ENCODE assay signal across 8 cellular contexts in genomic region chr13:70310720-70311119, GRCh38.
A peak's percentile ranks its signal among the peaks of the same experiment; 100 is the strongest.
DNase-seq lines count a peak whose midpoint lies in the region; ATAC-seq and TF ChIP-seq lines count a peak whose summit lies in the region.

No MANE protein-coding gene starts in this region.

- no peaks in the 10 kb centered on the region for H3K4me1 ChIP-seq in Panc1 (ENCODE audit: control insufficient read depth, insufficient read depth, low read length)

- POLR2A ChIA-PET in Panc1 (lab: Charles Lee) = no interaction called here

- no peaks in the 10 kb centered on the region for H3K36me3 ChIP-seq in Panc1 (ENCODE audit: control insufficient read depth, insufficient read depth, low read length)

- in situ Hi-C loops in Panc1 (cut with HindIII; ENCODE audit: low pct_unique_long_range_greater_than_20kb, low sequenced_read_pairs) = no loop called here

- CTCF ChIA-PET in Panc1 (lab: Charles Lee) = no interaction called here

- ATAC-seq in Panc1 (peak; percentile 90), omental fat pad (ENCODE audit: low FRiP score) (no peak)

- no peaks in the 10 kb centered on the region for H3K27me3 ChIP-seq in Panc1 (ENCODE audit: control insufficient read depth, insufficient read depth, low read length)

- intact Hi-C loops in Panc1 (cut with micrococcal nuclease; ENCODE audit: unreplicated experiment) = loop anchor here (2.0 to 10.0 kb wide), 2 partner anchors 212 to 446 kb away; no protein-coding TSS in a partner anchor

- TF ChIP-seq CTCF in LNCAP (IDR thresholded peaks at IDR 0.05) (peak; percentile 30; the same call in 1 of the 2 replicates), Panc1 (IDR thresholded peaks at IDR 0.05) (peak; percentile 43; the same call in 1 of the 2 replicates), omental fat pad (IDR thresholded peaks at IDR 0.05) (no peak)

- BruUV-seq in Panc1 (replicated peaks; lab: Mats Ljungman, UMichigan) = no TSS peak

- no peak overlapping the region for H3K4me3 ChIP-seq in Panc1 (ENCODE audit: low read depth in 2 of 2, low read length in 2 of 2)

- no peaks in the 10 kb centered on the region for H3K9me3 ChIP-seq in Panc1 (ENCODE audit: control insufficient read depth, insufficient read depth, low read depth, low read length)

- no peak overlapping the region for H3K27ac ChIP-seq in Panc1 (ENCODE audit: low read length)

- DNase-seq in D341Med (ENCODE audit: low spot score) (peak; percentile 57), Panc1 (ENCODE audit: low read depth, low spot score) (peak; percentile 17), inferior parietal cortex (ENCODE audit: extremely low spot score) (peak; percentile 41), omental fat pad (ENCODE audit: low spot score) (no peak), GDM1 (lab: John Stamatoyannopoulos, UW) (no peak), mesenteric fat pad (ENCODE audit: low spot score) (no peak)
- DNase-seq in stimulated activated CD4-positive, alpha-beta T cell treated with anti-CD3 and anti-CD28 coated beads, Interleukin-4, amount 100 ng/mL, for 4 hours = no peak

Comparison
In these comparisons a context has a peak if more than half of its experiments do, and no peak if none do; other contexts are left out.
1. DNase-seq: peak in D341Med (single experiment), Panc1 (single experiment) and inferior parietal cortex (single experiment); none in omental fat pad (single experiment), stimulated activated CD4-positive, alpha-beta T cell treated with anti-CD3 and anti-CD28 coated beads, Interleukin-4, amount 100 ng/mL, for 4 hours (0 of 2), GDM1 (single experiment) and mesenteric fat pad (single experiment).
2. CTCF ChIP-seq: peak in LNCAP (single experiment) and Panc1 (single experiment); none in omental fat pad (0 of 3).